ENCODE assay signal across 8 cellular contexts in genomic region chr20:26009402-26010223, GRCh38.
A peak's percentile ranks its signal among the peaks of the same experiment; 100 is the strongest.
DNase-seq lines count a peak whose midpoint lies in the region; ATAC-seq, FAIRE-seq and TF ChIP-seq lines count a peak whose summit lies in the region.
"Not testable (repeated sequence)": the region's sequence is repeated elsewhere in the genome, so short reads cannot be mapped to it uniquely, and the experiment has no call there.

No MANE protein-coding gene starts in this region.

- H3K4me1 Mint-ChIP-seq in astrocyte (ENCODE audit: low read depth, unreplicated experiment) = not testable (repeated sequence)

- POLR2A ChIA-PET in AG04450 (lab: Yijun Ruan, JAX) = not testable (repeated sequence)

- H3K4me1 ChIP-seq in astrocyte (ENCODE audit: insufficient read depth, low read length); mononuclear cell (ENCODE audit: insufficient read depth, low read length): not testable (repeated sequence)

- H3K4me3 ChIP-seq in AG04450 (ENCODE audit: low read depth, low read length) (peak overlapping the region; percentile 67), astrocyte (ENCODE audit: insufficient read depth, low read depth, low read length) (peak overlapping the region; percentile 78), mononuclear cell (ENCODE audit: low read length) (peak overlapping the region; percentile 46)

- peak overlapping the region; percentile 78 for H2AFZ ChIP-seq in astrocyte (ENCODE audit: low read depth, low read length)

- not testable (repeated sequence) for H3K79me2 ChIP-seq in astrocyte (ENCODE audit: insufficient read depth, low read length)

- peak overlapping the region; percentile 97 for H3K4me3 Mint-ChIP-seq in astrocyte (ENCODE audit: unreplicated experiment)

- ATAC-seq in GM18517 (IDR thresholded peaks at IDR 0.05; ENCODE audit: unreplicated experiment) = peak; percentile 51

- CTCF ChIA-PET in AG04450 (lab: Charles Lee) = not testable (repeated sequence)

- H3K9me3 ChIP-seq in AG04450 (ENCODE audit: control insufficient read depth, insufficient read depth, low read length); astrocyte (ENCODE audit: insufficient read depth, low read depth, low read length); mononuclear cell (ENCODE audit: low read depth, low read length): not testable (repeated sequence)

- peak overlapping the region; percentile 99 for H3K27ac Mint-ChIP-seq in astrocyte (ENCODE audit: unreplicated experiment)

- not testable (repeated sequence) for H3K36me3 Mint-ChIP-seq in astrocyte (ENCODE audit: low read depth, unreplicated experiment)

- not testable (repeated sequence) for H3K27me3 Mint-ChIP-seq in astrocyte (ENCODE audit: low read depth, unreplicated experiment)

- not testable (repeated sequence) for H3K36me3 ChIP-seq in astrocyte (ENCODE audit: insufficient read depth, low read length)

- not testable (repeated sequence) for TF ChIP-seq CTCF in AG04450 (IDR thresholded peaks at IDR 0.05; ENCODE audit: low read depth, low read length); astrocyte (IDR thresholded peaks at IDR 0.05; ENCODE audit: insufficient read depth, low read depth, low read length)

- peak overlapping the region; percentile 93 for H3K4me2 ChIP-seq in astrocyte (ENCODE audit: low read length)

- H3K9me3 Mint-ChIP-seq in astrocyte (ENCODE audit: unreplicated experiment) = not testable (repeated sequence)

- not testable (repeated sequence) for FAIRE-seq in astrocyte (lab: Jason Lieb, UNC)

- H3K27me3 ChIP-seq in AG04450 (ENCODE audit: control insufficient read depth, insufficient read depth, low read length); astrocyte (ENCODE audit: insufficient read depth, low read length); mononuclear cell (ENCODE audit: insufficient read depth, low read length): not testable (repeated sequence)

- peak overlapping the region; percentile 97 for H3K9ac ChIP-seq in astrocyte (ENCODE audit: low read length)

- H4K20me1 ChIP-seq in astrocyte (ENCODE audit: insufficient read depth, low read length) = not testable (repeated sequence)

- DNase-seq in AG04450 (ENCODE audit: low read depth, low spot score) (peak; percentile 78), NCI-H2171 (lab: John Stamatoyannopoulos, UW) (peak; percentile 35), astrocyte (ENCODE audit: low read depth) (peak; percentile 92), foreskin melanocyte (peak; percentile 81)
- DNase-seq in activated CD4-positive, CD25-positive, alpha-beta regulatory T cell (lab: John Stamatoyannopoulos, UW) = peak; percentile 7 to 34 (median 25)
- peak; percentile 39 to 43 for DNase-seq in stimulated activated CD4-positive, alpha-beta T cell treated with anti-CD3 and anti-CD28 coated beads, Interleukin-1b, Interleukin-23, amount 100 ng/mL, for 4 hours (ENCODE audit: low read depth in 2 of 2)

- H3K27ac ChIP-seq in AG04450 (ENCODE audit: low read depth, low read length) (peak overlapping the region; percentile 65), astrocyte (ENCODE audit: low read depth, low read length) (peak overlapping the region; percentile 86)

Comparison
In these comparisons a context has a peak if more than half of its experiments do, and no peak if none do; other contexts are left out.
1. Peak in every context shown above with its lines: DNase-seq, ATAC-seq, H3K4me3 ChIP-seq and H3K27ac ChIP-seq.
2. DNase-seq: peak in every context shown above with its lines; median percentile 92 in astrocyte; 81 in foreskin melanocyte; 78 in AG04450; 41 in stimulated activated CD4-positive, alpha-beta T cell treated with anti-CD3 and anti-CD28 coated beads, Interleukin-1b, Interleukin-23, amount 100 ng/mL, for 4 hours; 35 in NCI-H2171; 25 in activated CD4-positive, CD25-positive, alpha-beta regulatory T cell.